26 cellular contexts compared by ENCODE assay signal in the genomic region with DNA sequence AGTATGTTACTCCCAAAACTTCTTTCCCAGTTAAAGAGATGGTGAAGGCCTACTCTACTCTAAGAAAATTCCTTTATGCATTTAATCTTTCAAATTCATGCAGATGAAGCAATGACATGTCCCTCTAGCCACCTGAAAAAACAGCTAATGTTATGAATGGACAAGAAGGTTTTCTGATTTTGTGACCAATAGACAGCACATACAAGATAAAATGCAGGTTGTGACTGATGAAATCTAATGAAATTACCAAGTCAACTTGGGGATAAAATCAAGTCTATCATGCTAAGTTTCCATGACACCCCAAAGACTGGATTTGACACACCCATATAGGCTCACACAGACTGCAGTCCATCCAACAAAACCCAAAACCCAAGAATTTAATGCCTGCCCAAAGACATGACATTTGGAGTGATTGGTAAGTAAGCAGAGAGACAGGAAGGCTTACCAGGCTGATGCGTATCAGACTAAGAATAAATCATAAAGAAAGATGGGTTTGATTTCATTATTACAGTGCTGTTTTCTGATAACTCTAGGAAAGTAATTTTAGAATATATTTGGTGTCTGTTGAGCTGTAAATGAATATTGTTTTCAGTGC. TPM values are rescaled to one million over a fixed set of nuclear protein-coding genes. Genes with fewer than 3 reads are reported as not detected.
DNase-seq lines count a peak whose midpoint lies in the region; ATAC-seq and TF ChIP-seq lines count a peak whose summit lies in the region.
"Had no signal": no experiment of that assay in that cellular context is flagged by ENCODE, and none has a peak within 500 bp of the region (broad histone marks: within the 10 kb centered on the region; RNA-seq: fewer than 3 reads in every experiment).

No MANE protein-coding gene starts in this region.

- CTCF ChIA-PET in activated CD8-positive, alpha-beta T cell treated with anti-CD3 and anti-CD28 coated beads for 36 hours (lab: Charles Lee): interaction anchor here (1.4 kb wide), 1 partner anchor 126 kb away, joined by 3 read pairs; no protein-coding TSS in a partner anchor

- no peaks in the 10 kb centered on the region for H3K27me3 Mint-ChIP-seq in activated T-cell treated with anti-CD3 and anti-CD28 coated beads, Interleukin-2, amount 50 U/mL, for 72 hours (ENCODE audit: low read depth)
- H3K27me3 Mint-ChIP-seq in activated CD8-positive, alpha-beta T cell treated with anti-CD3 and anti-CD28 coated beads for 36 hours: no peaks in the 10 kb centered on the region
- H3K27me3 Mint-ChIP-seq: IgD-negative memory B cell had no signal

- POLR2A ChIA-PET in activated CD8-positive, alpha-beta T cell treated with anti-CD3 and anti-CD28 coated beads for 36 hours (lab: Charles Lee): interaction anchor here (1.2 kb wide), 1 partner anchor 26 kb away, joined by 5 read pairs; no protein-coding TSS in a partner anchor

- H3K27ac Mint-ChIP-seq in activated T-cell treated with anti-CD3 and anti-CD28 coated beads, Interleukin-2, amount 50 U/mL, for 72 hours: peak overlapping the region; percentile 94
- peak overlapping the region; percentile 61 for H3K27ac Mint-ChIP-seq in activated CD8-positive, alpha-beta T cell treated with anti-CD3 and anti-CD28 coated beads for 36 hours

- H3K9me3 Mint-ChIP-seq in activated T-cell treated with anti-CD3 and anti-CD28 coated beads, Interleukin-2, amount 50 U/mL, for 72 hours: no peaks in the 10 kb centered on the region
- no peaks in the 10 kb centered on the region for H3K9me3 Mint-ChIP-seq in activated CD8-positive, alpha-beta T cell treated with anti-CD3 and anti-CD28 coated beads for 36 hours
- H3K9me3 Mint-ChIP-seq: IgD-negative memory B cell had no signal

- H3K4me1 Mint-ChIP-seq in activated T-cell treated with anti-CD3 and anti-CD28 coated beads, Interleukin-2, amount 50 U/mL, for 72 hours (ENCODE audit: low read depth): peaks cover 78% of the 10 kb centered on the region
- H3K4me1 Mint-ChIP-seq in activated CD8-positive, alpha-beta T cell treated with anti-CD3 and anti-CD28 coated beads for 36 hours (ENCODE audit: low read depth): peaks cover 74% of the 10 kb centered on the region

- no peak overlapping the region for H3K4me3 ChIP-seq in fibroblast of the aortic adventitia (ENCODE audit: low read depth, low read length)
- H3K4me3 ChIP-seq: adrenal gland, BLaER1, GM12878, HAP-1, SK-N-MC, suprapubic skin had no signal

- peak overlapping the region; percentile 33 to 66 for H3K4me3 Mint-ChIP-seq in activated T-cell treated with anti-CD3 and anti-CD28 coated beads, Interleukin-2, amount 50 U/mL, for 72 hours
- H3K4me3 Mint-ChIP-seq in activated CD8-positive, alpha-beta T cell treated with anti-CD3 and anti-CD28 coated beads for 36 hours: no peak overlapping the region

- intact Hi-C loops in activated CD8-positive, alpha-beta T cell treated with anti-CD3 and anti-CD28 coated beads for 36 hours (cut with micrococcal nuclease): no loop called here
- intact Hi-C loops in cardiac septum (cut with DNase I): no loop called here

- ATAC-seq in activated T-cell treated with anti-CD3 and anti-CD28 coated beads, Interleukin-2, amount 50 U/mL, for 72 hours (replicated peaks in 1 of 2): peak; percentile 85 to 89
- peak; percentile 49 for ATAC-seq in activated CD8-positive, alpha-beta T cell treated with anti-CD3 and anti-CD28 coated beads for 36 hours
- peak; percentile 47 for ATAC-seq in stimulated activated naive CD8-positive, alpha-beta T cell treated with anti-CD3 and anti-CD28 coated beads, Interleukin-15, Interleukin-2, amounts not matched to agents 100 U/mL and 50 U/mL, for 24 hours
- ATAC-seq: GM12878, left cardiac atrium had no signal

- no peak for DNase-seq in activated T-cell treated with anti-CD3 and anti-CD28 coated beads, Interleukin-2, amount 50 U/mL, for 72 hours
- no peak for DNase-seq in activated T-cell treated with anti-CD3 and anti-CD28 coated beads, Interleukin-2, amount 50 U/mL, for 1 hour
- no peak for DNase-seq in activated CD8-positive, alpha-beta T cell treated with anti-CD3 and anti-CD28 coated beads for 36 hours
- DNase-seq in fibroblast of the aortic adventitia (ENCODE audit: low read depth) (peak; percentile 5), NCI-H748 treated with DMSO at 0.1 percent for 48 hours (lab: John Stamatoyannopoulos, UW) (no peak), HuH-7 (ENCODE audit: low spot score) (no peak), cardiac septum (ENCODE audit: low spot score) (no peak)
- no peak for DNase-seq in stimulated activated naive CD8-positive, alpha-beta T cell treated with anti-CD3 and anti-CD28 coated beads, Interleukin-15, Interleukin-2, amounts not matched to agents 100 U/mL and 50 U/mL, for 24 hours
- DNase-seq: ACHN; adrenal gland; brain microvascular endothelial cell; effector CD8-positive, alpha-beta T cell; foreskin melanocyte; left cardiac atrium; mesenchymal stem cell; NCI-H1105; NCI-H2029 treated with DMSO at 0.1 percent for 48 hours; NCI-H226; NCI-H774; RPMI8226 had no signal

- TF ChIP-seq CTCF in activated CD8-positive, alpha-beta T cell treated with anti-CD3 and anti-CD28 coated beads for 36 hours (IDR thresholded peaks at IDR 0.05): no peak
- no peak for TF ChIP-seq CTCF in fibroblast of the aortic adventitia (IDR thresholded peaks at IDR 0.05; ENCODE audit: insufficient read depth, low read length)

- peaks cover 14 to 47% of the 10 kb centered on the region in 2 donors for H3K36me3 Mint-ChIP-seq in activated T-cell treated with anti-CD3 and anti-CD28 coated beads, Interleukin-2, amount 50 U/mL, for 72 hours (ENCODE audit: insufficient read depth in 2 of 2)
- peaks cover 77% of the 10 kb centered on the region for H3K36me3 Mint-ChIP-seq in activated CD8-positive, alpha-beta T cell treated with anti-CD3 and anti-CD28 coated beads for 36 hours (ENCODE audit: low read depth)

RNA-seq across cellular contexts. Expression of a gene that starts 26.4 kb away (rescaled TPM):
- total RNA-seq in activated T-cell treated with anti-CD3 and anti-CD28 coated beads, Interleukin-2, amount 50 U/mL, for 72 hours: 100 to 1,000 TPM; 139 to 153 TPM
- total RNA-seq in activated CD8-positive, alpha-beta T cell treated with anti-CD3 and anti-CD28 coated beads for 36 hours: 10 to 100 TPM; 88.7 to 91.6 TPM
- total RNA-seq in fibroblast of the aortic adventitia (ENCODE audit: low replicate concordance) (113 and 191 TPM in 2 replicates), cardiac septum (51.4 TPM)
